ENCODE assay signal across 2 cellular contexts in the genomic region with DNA sequence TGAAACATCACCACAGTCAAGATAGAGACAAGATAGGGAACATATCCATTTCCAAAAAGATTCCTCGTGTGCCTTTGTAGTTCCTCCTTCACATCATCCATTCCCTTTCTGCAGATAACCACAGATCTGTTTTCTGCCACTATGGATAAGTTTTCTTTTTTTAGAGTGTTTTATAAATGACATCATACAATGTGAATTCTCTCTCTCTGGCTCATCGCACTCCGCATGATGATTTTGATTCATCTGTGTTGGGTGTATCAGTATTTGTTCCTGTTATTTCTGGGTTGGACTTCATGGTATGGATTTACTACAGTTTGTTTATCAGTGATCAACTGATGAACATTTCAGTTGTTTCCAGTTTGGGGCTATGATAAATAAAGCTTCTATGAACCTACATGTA.
TF ChIP-seq lines count a peak whose summit lies in the region.

No MANE protein-coding gene starts in this region.

TF ChIP-seq in K562, 482 proteins besides CTCF, POLR2A, EP300 and RAD21:
- peak; percentile 30; the same call in 1 of the 2 replicates for TF ChIP-seq ATF7 (IDR thresholded peaks at IDR 0.05)
- no peak for TF ChIP-seq ZC3H11A (IDR thresholded peaks at IDR 0.05; ENCODE audit: low read depth, low read length)
- TF ChIP-seq, protein P1, sequence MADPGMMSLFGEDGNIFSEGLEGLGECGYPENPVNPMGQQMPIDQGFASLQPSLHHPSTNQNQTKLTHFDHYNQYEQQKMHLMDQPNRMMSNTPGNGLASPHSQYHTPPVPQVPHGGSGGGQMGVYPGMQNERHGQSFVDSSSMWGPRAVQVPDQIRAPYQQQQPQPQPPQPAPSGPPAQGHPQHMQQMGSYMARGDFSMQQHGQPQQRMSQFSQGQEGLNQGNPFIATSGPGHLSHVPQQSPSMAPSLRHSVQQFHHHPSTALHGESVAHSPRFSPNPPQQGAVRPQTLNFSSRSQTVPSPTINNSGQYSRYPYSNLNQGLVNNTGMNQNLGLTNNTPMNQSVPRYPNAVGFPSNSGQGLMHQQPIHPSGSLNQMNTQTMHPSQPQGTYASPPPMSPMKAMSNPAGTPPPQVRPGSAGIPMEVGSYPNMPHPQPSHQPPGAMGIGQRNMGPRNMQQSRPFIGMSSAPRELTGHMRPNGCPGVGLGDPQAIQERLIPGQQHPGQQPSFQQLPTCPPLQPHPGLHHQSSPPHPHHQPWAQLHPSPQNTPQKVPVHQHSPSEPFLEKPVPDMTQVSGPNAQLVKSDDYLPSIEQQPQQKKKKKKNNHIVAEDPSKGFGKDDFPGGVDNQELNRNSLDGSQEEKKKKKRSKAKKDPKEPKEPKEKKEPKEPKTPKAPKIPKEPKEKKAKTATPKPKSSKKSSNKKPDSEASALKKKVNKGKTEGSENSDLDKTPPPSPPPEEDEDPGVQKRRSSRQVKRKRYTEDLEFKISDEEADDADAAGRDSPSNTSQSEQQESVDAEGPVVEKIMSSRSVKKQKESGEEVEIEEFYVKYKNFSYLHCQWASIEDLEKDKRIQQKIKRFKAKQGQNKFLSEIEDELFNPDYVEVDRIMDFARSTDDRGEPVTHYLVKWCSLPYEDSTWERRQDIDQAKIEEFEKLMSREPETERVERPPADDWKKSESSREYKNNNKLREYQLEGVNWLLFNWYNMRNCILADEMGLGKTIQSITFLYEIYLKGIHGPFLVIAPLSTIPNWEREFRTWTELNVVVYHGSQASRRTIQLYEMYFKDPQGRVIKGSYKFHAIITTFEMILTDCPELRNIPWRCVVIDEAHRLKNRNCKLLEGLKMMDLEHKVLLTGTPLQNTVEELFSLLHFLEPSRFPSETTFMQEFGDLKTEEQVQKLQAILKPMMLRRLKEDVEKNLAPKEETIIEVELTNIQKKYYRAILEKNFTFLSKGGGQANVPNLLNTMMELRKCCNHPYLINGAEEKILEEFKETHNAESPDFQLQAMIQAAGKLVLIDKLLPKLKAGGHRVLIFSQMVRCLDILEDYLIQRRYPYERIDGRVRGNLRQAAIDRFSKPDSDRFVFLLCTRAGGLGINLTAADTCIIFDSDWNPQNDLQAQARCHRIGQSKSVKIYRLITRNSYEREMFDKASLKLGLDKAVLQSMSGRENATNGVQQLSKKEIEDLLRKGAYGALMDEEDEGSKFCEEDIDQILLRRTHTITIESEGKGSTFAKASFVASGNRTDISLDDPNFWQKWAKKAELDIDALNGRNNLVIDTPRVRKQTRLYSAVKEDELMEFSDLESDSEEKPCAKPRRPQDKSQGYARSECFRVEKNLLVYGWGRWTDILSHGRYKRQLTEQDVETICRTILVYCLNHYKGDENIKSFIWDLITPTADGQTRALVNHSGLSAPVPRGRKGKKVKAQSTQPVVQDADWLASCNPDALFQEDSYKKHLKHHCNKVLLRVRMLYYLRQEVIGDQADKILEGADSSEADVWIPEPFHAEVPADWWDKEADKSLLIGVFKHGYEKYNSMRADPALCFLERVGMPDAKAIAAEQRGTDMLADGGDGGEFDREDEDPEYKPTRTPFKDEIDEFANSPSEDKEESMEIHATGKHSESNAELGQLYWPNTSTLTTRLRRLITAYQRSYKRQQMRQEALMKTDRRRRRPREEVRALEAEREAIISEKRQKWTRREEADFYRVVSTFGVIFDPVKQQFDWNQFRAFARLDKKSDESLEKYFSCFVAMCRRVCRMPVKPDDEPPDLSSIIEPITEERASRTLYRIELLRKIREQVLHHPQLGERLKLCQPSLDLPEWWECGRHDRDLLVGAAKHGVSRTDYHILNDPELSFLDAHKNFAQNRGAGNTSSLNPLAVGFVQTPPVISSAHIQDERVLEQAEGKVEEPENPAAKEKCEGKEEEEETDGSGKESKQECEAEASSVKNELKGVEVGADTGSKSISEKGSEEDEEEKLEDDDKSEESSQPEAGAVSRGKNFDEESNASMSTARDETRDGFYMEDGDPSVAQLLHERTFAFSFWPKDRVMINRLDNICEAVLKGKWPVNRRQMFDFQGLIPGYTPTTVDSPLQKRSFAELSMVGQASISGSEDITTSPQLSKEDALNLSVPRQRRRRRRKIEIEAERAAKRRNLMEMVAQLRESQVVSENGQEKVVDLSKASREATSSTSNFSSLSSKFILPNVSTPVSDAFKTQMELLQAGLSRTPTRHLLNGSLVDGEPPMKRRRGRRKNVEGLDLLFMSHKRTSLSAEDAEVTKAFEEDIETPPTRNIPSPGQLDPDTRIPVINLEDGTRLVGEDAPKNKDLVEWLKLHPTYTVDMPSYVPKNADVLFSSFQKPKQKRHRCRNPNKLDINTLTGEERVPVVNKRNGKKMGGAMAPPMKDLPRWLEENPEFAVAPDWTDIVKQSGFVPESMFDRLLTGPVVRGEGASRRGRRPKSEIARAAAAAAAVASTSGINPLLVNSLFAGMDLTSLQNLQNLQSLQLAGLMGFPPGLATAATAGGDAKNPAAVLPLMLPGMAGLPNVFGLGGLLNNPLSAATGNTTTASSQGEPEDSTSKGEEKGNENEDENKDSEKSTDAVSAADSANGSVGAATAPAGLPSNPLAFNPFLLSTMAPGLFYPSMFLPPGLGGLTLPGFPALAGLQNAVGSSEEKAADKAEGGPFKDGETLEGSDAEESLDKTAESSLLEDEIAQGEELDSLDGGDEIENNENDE (IDR thresholded peaks at IDR 0.05; ENCODE audit: low read depth, low read length) = no peak
- no peak for TF ChIP-seq FOXK1 (CRISPR knock-in tag; IDR thresholded peaks at IDR 0.05; ENCODE audit: borderline replicate concordance)
TF ChIP-seq in K562: peak in this region for 1.

TF ChIP-seq in WTC11, 78 proteins besides CTCF, POLR2A, EP300 and RAD21:
- TF ChIP-seq, protein P2, sequence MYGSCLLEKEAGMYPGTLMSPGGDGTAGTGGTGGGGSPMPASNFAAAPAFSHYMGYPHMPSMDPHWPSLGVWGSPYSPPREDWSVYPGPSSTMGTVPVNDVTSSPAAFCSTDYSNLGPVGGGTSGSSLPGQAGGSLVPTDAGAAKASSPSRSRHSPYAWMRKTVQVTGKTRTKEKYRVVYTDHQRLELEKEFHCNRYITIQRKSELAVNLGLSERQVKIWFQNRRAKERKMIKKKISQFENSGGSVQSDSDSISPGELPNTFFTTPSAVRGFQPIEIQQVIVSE (CRISPR knock-in tag; IDR thresholded peaks at IDR 0.05; ENCODE audit: borderline replicate concordance) = no peak
- TF ChIP-seq ZNF317 (CRISPR knock-in tag; IDR thresholded peaks at IDR 0.05; ENCODE audit: borderline replicate concordance, low read depth) (no peak), SOX15 (CRISPR knock-in tag; IDR thresholded peaks at IDR 0.05) (no peak), NR2C2 (CRISPR knock-in tag; IDR thresholded peaks at IDR 0.05) (no peak), IRF2 (CRISPR knock-in tag; IDR thresholded peaks at IDR 0.05; ENCODE audit: borderline replicate concordance, low read depth) (no peak), ZNF671 (CRISPR knock-in tag; IDR thresholded peaks at IDR 0.05) (no peak), FOXP1 (CRISPR knock-in tag; IDR thresholded peaks at IDR 0.05; ENCODE audit: borderline replicate concordance) (no peak), ZNF219 (CRISPR knock-in tag; IDR thresholded peaks at IDR 0.05; ENCODE audit: borderline replicate concordance) (no peak), JAZF1 (CRISPR knock-in tag; IDR thresholded peaks at IDR 0.05) (no peak)
- TF ChIP-seq, protein P3, sequence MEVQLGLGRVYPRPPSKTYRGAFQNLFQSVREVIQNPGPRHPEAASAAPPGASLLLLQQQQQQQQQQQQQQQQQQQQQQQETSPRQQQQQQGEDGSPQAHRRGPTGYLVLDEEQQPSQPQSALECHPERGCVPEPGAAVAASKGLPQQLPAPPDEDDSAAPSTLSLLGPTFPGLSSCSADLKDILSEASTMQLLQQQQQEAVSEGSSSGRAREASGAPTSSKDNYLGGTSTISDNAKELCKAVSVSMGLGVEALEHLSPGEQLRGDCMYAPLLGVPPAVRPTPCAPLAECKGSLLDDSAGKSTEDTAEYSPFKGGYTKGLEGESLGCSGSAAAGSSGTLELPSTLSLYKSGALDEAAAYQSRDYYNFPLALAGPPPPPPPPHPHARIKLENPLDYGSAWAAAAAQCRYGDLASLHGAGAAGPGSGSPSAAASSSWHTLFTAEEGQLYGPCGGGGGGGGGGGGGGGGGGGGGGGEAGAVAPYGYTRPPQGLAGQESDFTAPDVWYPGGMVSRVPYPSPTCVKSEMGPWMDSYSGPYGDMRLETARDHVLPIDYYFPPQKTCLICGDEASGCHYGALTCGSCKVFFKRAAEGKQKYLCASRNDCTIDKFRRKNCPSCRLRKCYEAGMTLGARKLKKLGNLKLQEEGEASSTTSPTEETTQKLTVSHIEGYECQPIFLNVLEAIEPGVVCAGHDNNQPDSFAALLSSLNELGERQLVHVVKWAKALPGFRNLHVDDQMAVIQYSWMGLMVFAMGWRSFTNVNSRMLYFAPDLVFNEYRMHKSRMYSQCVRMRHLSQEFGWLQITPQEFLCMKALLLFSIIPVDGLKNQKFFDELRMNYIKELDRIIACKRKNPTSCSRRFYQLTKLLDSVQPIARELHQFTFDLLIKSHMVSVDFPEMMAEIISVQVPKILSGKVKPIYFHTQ (CRISPR knock-in tag; IDR thresholded peaks at IDR 0.05) = no peak
- TF ChIP-seq, protein P4, sequence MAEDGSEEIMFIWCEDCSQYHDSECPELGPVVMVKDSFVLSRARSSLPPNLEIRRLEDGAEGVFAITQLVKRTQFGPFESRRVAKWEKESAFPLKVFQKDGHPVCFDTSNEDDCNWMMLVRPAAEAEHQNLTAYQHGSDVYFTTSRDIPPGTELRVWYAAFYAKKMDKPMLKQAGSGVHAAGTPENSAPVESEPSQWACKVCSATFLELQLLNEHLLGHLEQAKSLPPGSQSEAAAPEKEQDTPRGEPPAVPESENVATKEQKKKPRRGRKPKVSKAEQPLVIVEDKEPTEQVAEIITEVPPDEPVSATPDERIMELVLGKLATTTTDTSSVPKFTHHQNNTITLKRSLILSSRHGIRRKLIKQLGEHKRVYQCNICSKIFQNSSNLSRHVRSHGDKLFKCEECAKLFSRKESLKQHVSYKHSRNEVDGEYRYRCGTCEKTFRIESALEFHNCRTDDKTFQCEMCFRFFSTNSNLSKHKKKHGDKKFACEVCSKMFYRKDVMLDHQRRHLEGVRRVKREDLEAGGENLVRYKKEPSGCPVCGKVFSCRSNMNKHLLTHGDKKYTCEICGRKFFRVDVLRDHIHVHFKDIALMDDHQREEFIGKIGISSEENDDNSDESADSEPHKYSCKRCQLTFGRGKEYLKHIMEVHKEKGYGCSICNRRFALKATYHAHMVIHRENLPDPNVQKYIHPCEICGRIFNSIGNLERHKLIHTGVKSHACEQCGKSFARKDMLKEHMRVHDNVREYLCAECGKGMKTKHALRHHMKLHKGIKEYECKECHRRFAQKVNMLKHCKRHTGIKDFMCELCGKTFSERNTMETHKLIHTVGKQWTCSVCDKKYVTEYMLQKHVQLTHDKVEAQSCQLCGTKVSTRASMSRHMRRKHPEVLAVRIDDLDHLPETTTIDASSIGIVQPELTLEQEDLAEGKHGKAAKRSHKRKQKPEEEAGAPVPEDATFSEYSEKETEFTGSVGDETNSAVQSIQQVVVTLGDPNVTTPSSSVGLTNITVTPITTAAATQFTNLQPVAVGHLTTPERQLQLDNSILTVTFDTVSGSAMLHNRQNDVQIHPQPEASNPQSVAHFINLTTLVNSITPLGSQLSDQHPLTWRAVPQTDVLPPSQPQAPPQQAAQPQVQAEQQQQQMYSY (CRISPR knock-in tag; IDR thresholded peaks at IDR 0.05) = no peak
- TF ChIP-seq, protein P5, sequence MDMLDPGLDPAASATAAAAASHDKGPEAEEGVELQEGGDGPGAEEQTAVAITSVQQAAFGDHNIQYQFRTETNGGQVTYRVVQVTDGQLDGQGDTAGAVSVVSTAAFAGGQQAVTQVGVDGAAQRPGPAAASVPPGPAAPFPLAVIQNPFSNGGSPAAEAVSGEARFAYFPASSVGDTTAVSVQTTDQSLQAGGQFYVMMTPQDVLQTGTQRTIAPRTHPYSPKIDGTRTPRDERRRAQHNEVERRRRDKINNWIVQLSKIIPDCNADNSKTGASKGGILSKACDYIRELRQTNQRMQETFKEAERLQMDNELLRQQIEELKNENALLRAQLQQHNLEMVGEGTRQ (CRISPR knock-in tag; IDR thresholded peaks at IDR 0.05) = no peak
- TF ChIP-seq, protein P6, sequence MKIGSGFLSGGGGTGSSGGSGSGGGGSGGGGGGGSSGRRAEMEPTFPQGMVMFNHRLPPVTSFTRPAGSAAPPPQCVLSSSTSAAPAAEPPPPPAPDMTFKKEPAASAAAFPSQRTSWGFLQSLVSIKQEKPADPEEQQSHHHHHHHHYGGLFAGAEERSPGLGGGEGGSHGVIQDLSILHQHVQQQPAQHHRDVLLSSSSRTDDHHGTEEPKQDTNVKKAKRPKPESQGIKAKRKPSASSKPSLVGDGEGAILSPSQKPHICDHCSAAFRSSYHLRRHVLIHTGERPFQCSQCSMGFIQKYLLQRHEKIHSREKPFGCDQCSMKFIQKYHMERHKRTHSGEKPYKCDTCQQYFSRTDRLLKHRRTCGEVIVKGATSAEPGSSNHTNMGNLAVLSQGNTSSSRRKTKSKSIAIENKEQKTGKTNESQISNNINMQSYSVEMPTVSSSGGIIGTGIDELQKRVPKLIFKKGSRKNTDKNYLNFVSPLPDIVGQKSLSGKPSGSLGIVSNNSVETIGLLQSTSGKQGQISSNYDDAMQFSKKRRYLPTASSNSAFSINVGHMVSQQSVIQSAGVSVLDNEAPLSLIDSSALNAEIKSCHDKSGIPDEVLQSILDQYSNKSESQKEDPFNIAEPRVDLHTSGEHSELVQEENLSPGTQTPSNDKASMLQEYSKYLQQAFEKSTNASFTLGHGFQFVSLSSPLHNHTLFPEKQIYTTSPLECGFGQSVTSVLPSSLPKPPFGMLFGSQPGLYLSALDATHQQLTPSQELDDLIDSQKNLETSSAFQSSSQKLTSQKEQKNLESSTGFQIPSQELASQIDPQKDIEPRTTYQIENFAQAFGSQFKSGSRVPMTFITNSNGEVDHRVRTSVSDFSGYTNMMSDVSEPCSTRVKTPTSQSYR (CRISPR knock-in tag; IDR thresholded peaks at IDR 0.05) = no peak
- TF ChIP-seq, protein P7, sequence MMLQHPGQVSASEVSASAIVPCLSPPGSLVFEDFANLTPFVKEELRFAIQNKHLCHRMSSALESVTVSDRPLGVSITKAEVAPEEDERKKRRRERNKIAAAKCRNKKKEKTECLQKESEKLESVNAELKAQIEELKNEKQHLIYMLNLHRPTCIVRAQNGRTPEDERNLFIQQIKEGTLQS (CRISPR knock-in tag; conservative IDR thresholded peaks at IDR 0.05) = no peak
- TF ChIP-seq, protein P8, sequence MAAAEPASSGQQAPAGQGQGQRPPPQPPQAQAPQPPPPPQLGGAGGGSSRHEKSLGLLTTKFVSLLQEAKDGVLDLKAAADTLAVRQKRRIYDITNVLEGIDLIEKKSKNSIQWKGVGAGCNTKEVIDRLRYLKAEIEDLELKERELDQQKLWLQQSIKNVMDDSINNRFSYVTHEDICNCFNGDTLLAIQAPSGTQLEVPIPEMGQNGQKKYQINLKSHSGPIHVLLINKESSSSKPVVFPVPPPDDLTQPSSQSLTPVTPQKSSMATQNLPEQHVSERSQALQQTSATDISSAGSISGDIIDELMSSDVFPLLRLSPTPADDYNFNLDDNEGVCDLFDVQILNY (CRISPR knock-in tag; IDR thresholded peaks at IDR 0.05) = no peak
- TF ChIP-seq, protein P9, sequence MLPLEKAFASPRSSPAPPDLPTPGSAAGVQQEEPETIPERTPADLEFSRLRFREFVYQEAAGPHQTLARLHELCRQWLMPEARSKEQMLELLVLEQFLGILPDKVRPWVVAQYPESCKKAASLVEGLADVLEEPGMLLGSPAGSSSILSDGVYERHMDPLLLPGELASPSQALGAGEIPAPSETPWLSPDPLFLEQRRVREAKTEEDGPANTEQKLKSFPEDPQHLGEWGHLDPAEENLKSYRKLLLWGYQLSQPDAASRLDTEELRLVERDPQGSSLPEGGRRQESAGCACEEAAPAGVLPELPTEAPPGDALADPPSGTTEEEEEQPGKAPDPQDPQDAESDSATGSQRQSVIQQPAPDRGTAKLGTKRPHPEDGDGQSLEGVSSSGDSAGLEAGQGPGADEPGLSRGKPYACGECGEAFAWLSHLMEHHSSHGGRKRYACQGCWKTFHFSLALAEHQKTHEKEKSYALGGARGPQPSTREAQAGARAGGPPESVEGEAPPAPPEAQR (CRISPR knock-in tag; IDR thresholded peaks at IDR 0.05) = no peak
